Comparison of ENCODE assay signal across 20 cellular contexts in the genomic region with DNA sequence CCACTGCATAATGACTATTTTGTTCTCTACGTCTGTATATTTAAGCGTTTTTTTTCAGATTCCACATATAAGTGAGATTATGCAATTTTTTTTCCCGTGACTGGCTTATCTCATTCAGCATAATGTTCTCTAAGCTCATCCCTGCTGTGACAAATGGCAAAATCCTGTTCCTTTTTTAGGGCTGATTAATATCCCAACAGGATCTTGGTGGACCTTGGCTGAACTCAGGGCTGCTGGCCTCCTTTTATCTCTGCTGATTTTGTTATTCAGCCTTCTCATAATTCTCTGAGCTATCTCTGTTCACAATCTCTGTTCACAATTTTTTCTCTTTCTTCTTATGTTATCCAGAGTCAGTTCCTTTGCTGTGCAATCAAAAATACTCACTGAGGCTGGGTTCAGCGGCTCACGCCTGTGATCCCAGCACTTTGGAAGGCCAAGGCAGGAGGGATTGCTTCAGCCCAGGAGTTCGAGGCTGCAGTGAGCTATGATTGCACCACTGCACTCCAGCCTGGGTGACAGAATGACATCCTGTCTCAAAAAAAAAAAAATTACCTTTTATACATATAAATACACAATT.
DNase-seq lines count a peak whose midpoint lies in the region; TF ChIP-seq lines count a peak whose summit lies in the region.
"Had no signal": no experiment of that assay in that cellular context is flagged by ENCODE, and none has a peak within 500 bp of the region (broad histone marks: within the 10 kb centered on the region; RNA-seq: fewer than 3 reads in every experiment).

No MANE protein-coding gene starts in this region.

- no peaks in the 10 kb centered on the region for H4K20me1 ChIP-seq in SK-N-SH (ENCODE audit: insufficient read depth)

- no peaks in the 10 kb centered on the region for H3K36me3 Mint-ChIP-seq in osteocyte (ENCODE audit: unreplicated experiment)
- H3K36me3 Mint-ChIP-seq: CD4-positive, CD25-positive, alpha-beta regulatory T cell; CD8-positive, alpha-beta memory T cell; IgD-negative memory B cell had no signal

- no peak for TF ChIP-seq RAD21 in SK-N-SH (IDR thresholded peaks at IDR 0.05; ENCODE audit: low read length)

- H3K9me3 Mint-ChIP-seq in osteocyte (ENCODE audit: unreplicated experiment) = no peaks in the 10 kb centered on the region

- peaks cover 6% of the 10 kb centered on the region for H3K27me3 Mint-ChIP-seq in osteocyte (ENCODE audit: unreplicated experiment)
- H3K27me3 Mint-ChIP-seq: CD4-positive, CD25-positive, alpha-beta regulatory T cell; IgD-negative memory B cell had no signal

- no peak for TF ChIP-seq POLR2A in tibial nerve (IDR thresholded peaks at IDR 0.05)

- CTCF ChIA-PET in A673 (lab: Charles Lee) = interaction anchor here (0.7 kb wide), 1 partner anchor 49 kb away, joined by 3 read pairs; no protein-coding TSS in a partner anchor
- CTCF ChIA-PET in SK-N-SH (lab: Yijun Ruan, JAX) = interaction anchor here (0.8 to 1.2 kb wide), 2 partner anchors 9 to 385 kb away, joined by 3 to 4 read pairs; no protein-coding TSS in a partner anchor

- no TSS peak for BruUV-seq in A673 (replicated peaks; lab: Mats Ljungman, UMichigan)

- no peak overlapping the region for H3K4me2 ChIP-seq in SK-N-SH

- no peak overlapping the region for H3K4me3 ChIP-seq in A673 (ENCODE audit: low read depth, low read length, poor library complexity, severe bottlenecking)
- no peak overlapping the region for H3K4me3 ChIP-seq in SK-N-SH (ENCODE audit: low read depth in 2 of 2, low read length in 1 of 2)
- H3K4me3 ChIP-seq in fibroblast of pulmonary artery (replicated peaks; ENCODE audit: low read depth, low read length) = no peak overlapping the region
- no peak overlapping the region for H3K4me3 ChIP-seq in tibial nerve

- no peaks in the 10 kb centered on the region for H3K9me2 ChIP-seq in SK-N-SH

- peaks cover 16% of the 10 kb centered on the region for H3K4me1 ChIP-seq in A673 (ENCODE audit: insufficient read depth, low read length, poor library complexity, severe bottlenecking)
- H3K4me1 ChIP-seq in SK-N-SH (ENCODE audit: control insufficient read depth in 1 of 2, insufficient read depth in 2 of 2, low read depth in 1 of 2, low read length in 1 of 2) = no peaks in the 10 kb centered on the region; a peak in 1 of 4 replicates
- no peaks in the 10 kb centered on the region for H3K4me1 ChIP-seq in tibial nerve
- H3K4me1 ChIP-seq: BE2C, Caco-2 had no signal

- no peak overlapping the region for H3K9ac ChIP-seq in SK-N-SH

- intact Hi-C loops in A673 (cut with micrococcal nuclease; ENCODE audit: unreplicated experiment) = no loop called here

- H3K27ac ChIP-seq in A673 (ENCODE audit: low read depth, low read length, poor library complexity, severe bottlenecking) (no peak overlapping the region), SK-N-SH (ENCODE audit: low read depth in 2 of 2, low read length in 1 of 2) (no peak overlapping the region), tibial nerve (no peak overlapping the region)

- TF ChIP-seq CTCF in A673 (conservative IDR thresholded peaks at IDR 0.05; ENCODE audit: low read depth, low read length) (no peak), SK-N-SH (IDR thresholded peaks at IDR 0.05) (no peak), fibroblast of pulmonary artery (IDR thresholded peaks at IDR 0.05; ENCODE audit: low read length, missing control alignments) (no peak), osteocyte (IDR thresholded peaks at IDR 0.05) (no peak), tibial nerve (IDR thresholded peaks at IDR 0.05) (no peak)

- H2AFZ ChIP-seq in SK-N-SH (ENCODE audit: low read depth) = no peak overlapping the region

- no peak overlapping the region for H3K4me3 Mint-ChIP-seq in osteocyte (ENCODE audit: unreplicated experiment)
- H3K4me3 Mint-ChIP-seq: CD4-positive, CD25-positive, alpha-beta regulatory T cell; CD8-positive, alpha-beta memory T cell; HFFc6 had no signal

- H3K9me3 ChIP-seq in A673 (ENCODE audit: low read depth, low read length, poor library complexity, severe bottlenecking) (no peaks in the 10 kb centered on the region), SK-N-SH (no peaks in the 10 kb centered on the region), tibial nerve (no peaks in the 10 kb centered on the region)
- H3K9me3 ChIP-seq: BE2C, Caco-2 had no signal

- DNase-seq in A673 (ENCODE audit: low spot score) (peak; percentile 77), SK-N-SH (no peak), fibroblast of pulmonary artery (ENCODE audit: low read depth) (peak; percentile 13), osteocyte (ENCODE audit: extremely low spot score, unreplicated experiment) (peak; percentile 30), cerebellar nuclear complex (lab: John Stamatoyannopoulos, UW) (no peak), islet precursor cell (no peak), tibial nerve (ENCODE audit: low spot score in 2 of 2) (no peak)
- no peak for DNase-seq in stimulated activated CD4-positive, alpha-beta T cell treated with anti-CD3 and anti-CD28 coated beads, Interleukin-4, amount 100 ng/mL, for 24 hours
- DNase-seq: 8988T; ACHN; BE2C; C1 segment of cervical spinal cord; Caco-2; CD4-positive, CD25-positive, alpha-beta regulatory T cell; CD8-positive, alpha-beta memory T cell; GDM1; GOT3; H7; HFFc6 had no signal

- TF ChIP-seq EP300 in SK-N-SH (IDR thresholded peaks at IDR 0.05; ENCODE audit: borderline replicate concordance in 1 of 2, low read depth in 1 of 2, low read length in 1 of 2) = no peak
- TF ChIP-seq EP300 in tibial nerve (IDR thresholded peaks at IDR 0.05) = no peak

- POLR2A ChIA-PET in A673 (lab: Charles Lee; ENCODE audit: low non-redundant PET) = no interaction called here
- POLR2A ChIA-PET in SK-N-SH (lab: Yijun Ruan, JAX) = interaction anchor here (0.7 kb wide), 1 partner anchor 298 kb away, joined by 6 read pairs; no protein-coding TSS in a partner anchor

- no peaks in the 10 kb centered on the region for H3K4me1 Mint-ChIP-seq in osteocyte (ENCODE audit: unreplicated experiment)
- H3K4me1 Mint-ChIP-seq: CD4-positive, CD25-positive, alpha-beta regulatory T cell; CD8-positive, alpha-beta memory T cell; IgD-negative memory B cell had no signal

- H3K27ac Mint-ChIP-seq in osteocyte (ENCODE audit: unreplicated experiment) = no peak overlapping the region
- H3K27ac Mint-ChIP-seq: CD4-positive, CD25-positive, alpha-beta regulatory T cell; CD8-positive, alpha-beta memory T cell; HFFc6; IgD-negative memory B cell had no signal

- no peaks in the 10 kb centered on the region for H3F3A ChIP-seq in SK-N-SH (replicated peaks; ENCODE audit: insufficient read depth)

- 45% methylated on average over 6 of the region's 6 CpGs for WGBS in SK-N-SH (ENCODE audit: low lambda C conversion rate)
- WGBS in tibial nerve, 2 donors = 66 to 67% methylated on average over 6 of the region's 6 CpGs

- H3K27me3 ChIP-seq in A673 (replicated peaks; ENCODE audit: insufficient read depth, low read depth, low read length, poor library complexity) (no peaks in the 10 kb centered on the region), SK-N-SH (ENCODE audit: insufficient read depth) (no peaks in the 10 kb centered on the region), tibial nerve (no peaks in the 10 kb centered on the region)
- H3K27me3 ChIP-seq: BE2C had no signal

- no peaks in the 10 kb centered on the region for H3K79me2 ChIP-seq in SK-N-SH (ENCODE audit: insufficient read depth)

- H3K36me3 ChIP-seq in A673 (ENCODE audit: insufficient read depth, low read length, poor library complexity, severe bottlenecking) (no peaks in the 10 kb centered on the region), SK-N-SH (replicated peaks in 1 of 2; ENCODE audit: control insufficient read depth in 1 of 2, insufficient read depth in 2 of 2, low read length in 1 of 2) (no peaks in the 10 kb centered on the region), tibial nerve (no peaks in the 10 kb centered on the region)
- H3K36me3 ChIP-seq: BE2C had no signal

TF ChIP-seq in SK-N-SH, 30 proteins besides CTCF, POLR2A, EP300 and RAD21:
- no peak for TF ChIP-seq NRF1 (IDR thresholded peaks at IDR 0.05; ENCODE audit: low read depth, low read length)
- no peak for TF ChIP-seq YY1 (IDR thresholded peaks at IDR 0.05; ENCODE audit: low read depth)
- TF ChIP-seq GATA2 (CRISPR knock-in tag; IDR thresholded peaks at IDR 0.05) = peak; percentile 18; the same call in 1 of the 2 replicates
TF ChIP-seq in SK-N-SH: peak in this region for 1.

Comparison
In these comparisons a context has a peak if more than half of its experiments do, and no peak if none do; other contexts are left out.
1. DNase-seq: peak in A673 (single experiment), fibroblast of pulmonary artery (single experiment) and osteocyte (single experiment); none in SK-N-SH (single experiment), cerebellar nuclear complex (0 of 2), islet precursor cell (single experiment), stimulated activated CD4-positive, alpha-beta T cell treated with anti-CD3 and anti-CD28 coated beads, Interleukin-4, amount 100 ng/mL, for 24 hours (single experiment) and tibial nerve (0 of 2).